13 cellular contexts compared by ENCODE assay signal in the genomic region with DNA sequence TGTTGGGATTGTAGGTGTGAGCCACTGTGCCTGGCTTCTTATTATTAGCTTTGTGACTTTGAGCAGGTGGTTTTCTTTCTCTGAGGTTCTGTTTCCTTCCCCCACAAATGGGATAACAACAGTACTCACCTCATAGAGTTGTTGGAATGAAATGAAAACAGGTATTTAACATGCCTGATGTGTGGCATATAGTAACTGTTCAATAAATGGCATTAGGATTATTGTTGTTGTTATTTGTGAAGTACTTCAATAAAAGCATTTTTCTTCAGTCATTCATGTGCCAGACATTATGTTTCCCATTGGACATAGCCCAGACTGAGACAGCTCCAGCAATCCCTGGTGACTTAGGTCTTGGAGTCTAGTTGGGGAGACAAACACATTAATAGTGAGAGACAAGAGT. TPM values are rescaled to one million over a fixed set of nuclear protein-coding genes. Genes with fewer than 3 reads are reported as not detected.
DNase-seq lines count a peak whose midpoint lies in the region; ATAC-seq and TF ChIP-seq lines count a peak whose summit lies in the region.
"Had no signal": no experiment of that assay in that cellular context is flagged by ENCODE, and none has a peak within 500 bp of the region (broad histone marks: within the 10 kb centered on the region; RNA-seq: fewer than 3 reads in every experiment).

No MANE protein-coding gene starts in this region.

- intact Hi-C loops in CD4-positive, alpha-beta T cell (cut with DNase I, micrococcal nuclease) = loop anchor here in 1 of 2 experiments (5.0 to 10.0 kb wide), 4 partner anchors 70 to 1982 kb away; a partner anchor contains a TSS

- CTCF ChIA-PET in CD4-positive, alpha-beta T cell (lab: Charles Lee) = no interaction called here
- CTCF ChIA-PET in HEK293 (lab: Yijun Ruan, JAX) = interaction anchor here (1.0 to 1.8 kb wide), 5 partner anchors 16 to 113 kb away, joined by 3 to 7 read pairs (median 5); no protein-coding TSS in a partner anchor

- H3K36me3 ChIP-seq in HEK293 (ENCODE audit: control insufficient read depth in 2 of 2, insufficient read depth in 1 of 2, low read length in 2 of 2) = no peaks in the 10 kb centered on the region; a peak in 1 of 3 replicates
- H3K36me3 ChIP-seq: neutrophil, thoracic aorta had no signal

- no peaks in the 10 kb centered on the region for H3K36me3 Mint-ChIP-seq in CD4-positive, alpha-beta T cell (ENCODE audit: low read depth)
- H3K36me3 Mint-ChIP-seq in activated naive CD8-positive, alpha-beta T cell treated with anti-CD3 and anti-CD28 coated beads, Interleukin-2, amount 50 U/mL, for 24 hours (ENCODE audit: low read depth) = no peaks in the 10 kb centered on the region
- H3K36me3 Mint-ChIP-seq in nephron progenitor cell (ENCODE audit: low read depth) = no peaks in the 10 kb centered on the region

- H3K4me3 Mint-ChIP-seq in CD4-positive, alpha-beta T cell = peak overlapping the region; percentile 94
- H3K4me3 Mint-ChIP-seq in activated naive CD8-positive, alpha-beta T cell treated with anti-CD3 and anti-CD28 coated beads, Interleukin-2, amount 50 U/mL, for 24 hours = peak overlapping the region; percentile 83
- H3K4me3 Mint-ChIP-seq in nephron progenitor cell = peak overlapping the region; percentile 89

- peak overlapping the region; percentile 67 for H3K4me3 ChIP-seq in HEK293 (ENCODE audit: low read depth, low read length)

- no peaks in the 10 kb centered on the region for H3K9me3 ChIP-seq in CD4-positive, alpha-beta T cell (ENCODE audit: control insufficient read depth, low read length)
- H3K9me3 ChIP-seq in HEK293 (ENCODE audit: control insufficient read depth, insufficient read depth, low read depth, low read length) = no peaks in the 10 kb centered on the region
- H3K9me3 ChIP-seq: neutrophil, thoracic aorta had no signal

- no peak for ATAC-seq in CD4-positive, alpha-beta T cell (ENCODE audit: poor library complexity)
- no peak for ATAC-seq in activated naive CD8-positive, alpha-beta T cell treated with anti-CD3 and anti-CD28 coated beads, Interleukin-2, amount 50 U/mL, for 24 hours
- no peak for ATAC-seq in HG03469 (IDR thresholded peaks at IDR 0.05; ENCODE audit: unreplicated experiment)
- ATAC-seq: esophagus mucosa had no signal

- H3K9me3 Mint-ChIP-seq in CD4-positive, alpha-beta T cell = no peaks in the 10 kb centered on the region
- H3K9me3 Mint-ChIP-seq in activated naive CD8-positive, alpha-beta T cell treated with anti-CD3 and anti-CD28 coated beads, Interleukin-2, amount 50 U/mL, for 24 hours = no peaks in the 10 kb centered on the region
- no peaks in the 10 kb centered on the region for H3K9me3 Mint-ChIP-seq in nephron progenitor cell

- DNase-seq in CD4-positive, alpha-beta T cell = no peak
- DNase-seq in activated naive CD8-positive, alpha-beta T cell treated with anti-CD3 and anti-CD28 coated beads, Interleukin-2, amount 50 U/mL, for 24 hours = no peak
- no peak for DNase-seq in nephron progenitor cell
- DNase-seq in NCI-H1694 treated with DMSO at 0.1 percent for 48 hours (lab: John Stamatoyannopoulos, UW) = no peak
- DNase-seq in superior temporal gyrus (ENCODE audit: extremely low spot score) = no peak
- DNase-seq: activated CD4-positive, alpha-beta T cell treated with anti-CD3 and anti-CD28 coated beads, Interleukin-2, amount 50 U/mL, for 1 hour; aorta; NCI-H2171 had no signal

- H3K4me1 ChIP-seq in HEK293 (ENCODE audit: control insufficient read depth, insufficient read depth, low read length) = peaks cover 43% of the 10 kb centered on the region

- POLR2A ChIA-PET in CD4-positive, alpha-beta T cell (lab: Charles Lee) = no interaction called here
- POLR2A ChIA-PET in HEK293 (lab: Yijun Ruan, JAX) = interaction anchor here (1.5 kb wide), 2 partner anchors 25 to 44 kb away, joined by 3 read pairs; a partner anchor contains a TSS

- no peak for TF ChIP-seq CTCF in CD4-positive, alpha-beta T cell (IDR thresholded peaks at IDR 0.05)
- TF ChIP-seq CTCF in HEK293 (tag by site-specific recombination; IDR thresholded peaks at IDR 0.05) = no peak
- no peak for TF ChIP-seq CTCF in nephron progenitor cell (IDR thresholded peaks at IDR 0.05)

- peaks cover 21% of the 10 kb centered on the region for H3K27me3 ChIP-seq in CD4-positive, alpha-beta T cell (ENCODE audit: control insufficient read depth, insufficient read depth, low read length)

- H3K27me3 Mint-ChIP-seq in CD4-positive, alpha-beta T cell = peaks cover 20% of the 10 kb centered on the region
- H3K27me3 Mint-ChIP-seq in activated naive CD8-positive, alpha-beta T cell treated with anti-CD3 and anti-CD28 coated beads, Interleukin-2, amount 50 U/mL, for 24 hours = peaks cover 17% of the 10 kb centered on the region
- H3K27me3 Mint-ChIP-seq in nephron progenitor cell (ENCODE audit: low read depth, poor library complexity) = peaks cover 41% of the 10 kb centered on the region

- no peak overlapping the region for H3K27ac ChIP-seq in CD4-positive, alpha-beta T cell (ENCODE audit: low read depth, low read length)
- peak overlapping the region; percentile 92; the same call in 1 of the 2 replicates for H3K27ac ChIP-seq in HEK293 (ENCODE audit: extremely low read depth, low read depth, low read length)
- H3K27ac ChIP-seq: neutrophil, thoracic aorta had no signal

- peaks cover 25% of the 10 kb centered on the region for H3K4me1 Mint-ChIP-seq in CD4-positive, alpha-beta T cell (ENCODE audit: low read depth)
- peaks cover 18% of the 10 kb centered on the region for H3K4me1 Mint-ChIP-seq in activated naive CD8-positive, alpha-beta T cell treated with anti-CD3 and anti-CD28 coated beads, Interleukin-2, amount 50 U/mL, for 24 hours
- H3K4me1 Mint-ChIP-seq in nephron progenitor cell = peaks cover 54% of the 10 kb centered on the region

- H3K27ac Mint-ChIP-seq in CD4-positive, alpha-beta T cell = no peak overlapping the region
- H3K27ac Mint-ChIP-seq in activated naive CD8-positive, alpha-beta T cell treated with anti-CD3 and anti-CD28 coated beads, Interleukin-2, amount 50 U/mL, for 24 hours = no peak overlapping the region
- H3K27ac Mint-ChIP-seq in nephron progenitor cell = no peak overlapping the region

TF ChIP-seq in HEK293, 187 proteins besides CTCF, POLR2A, EP300 and RAD21:
- TF ChIP-seq ZNF664 (tag by site-specific recombination; IDR thresholded peaks at IDR 0.05) (peak; percentile 97), ZNF335 (tag by site-specific recombination; conservative IDR thresholded peaks at IDR 0.05) (peak; percentile 43; the same call in 1 of the 2 replicates), ZBTB8A (tag by site-specific recombination; IDR thresholded peaks at IDR 0.05) (no peak)

RNA-seq across cellular contexts. Expression of a gene that starts 1.5 kb away (rescaled TPM):
- total RNA-seq in CD4-positive, alpha-beta T cell = 1 to 10 TPM; 4.1 to 4.2 TPM

RNA-seq across cellular contexts. Expression of a gene that starts 13.9 kb away (rescaled TPM):
- total RNA-seq in CD4-positive, alpha-beta T cell = not detected
- total RNA-seq: aorta, thoracic aorta had no signal

RNA-seq across cellular contexts. Expression of a gene that starts 24.5 kb away (rescaled TPM):
- 10 to 100 TPM; 10.6 to 11.8 TPM for total RNA-seq in CD4-positive, alpha-beta T cell

RNA-seq across cellular contexts. Expression of a gene that starts 25.0 kb away (rescaled TPM):
- under 1 TPM in 1 of 2 experiments, not detected in 1; 0.16 TPM for total RNA-seq in CD4-positive, alpha-beta T cell
- total RNA-seq: thoracic aorta had no signal

RNA-seq across cellular contexts. Expression of a gene that starts 57.9 kb away (rescaled TPM):
- total RNA-seq in CD4-positive, alpha-beta T cell = 100 to 1,000 TPM; 114 to 119 TPM
